1 cellular context compared by ENCODE assay signal in genomic region chrX:120260369-120260768, GRCh38.
TF ChIP-seq lines count a peak whose summit lies in the region.

No MANE protein-coding gene starts in this region.

TF ChIP-seq in GM12878, 131 proteins besides CTCF, POLR2A, EP300 and RAD21:
- TF ChIP-seq TCF7 (IDR thresholded peaks at IDR 0.05; ENCODE audit: borderline replicate concordance) (no peak), SMAD1 (IDR thresholded peaks at IDR 0.05; ENCODE audit: low read depth, partially characterized antibody) (no peak)
